1 cellular context compared by ENCODE assay signal in the genomic region with DNA sequence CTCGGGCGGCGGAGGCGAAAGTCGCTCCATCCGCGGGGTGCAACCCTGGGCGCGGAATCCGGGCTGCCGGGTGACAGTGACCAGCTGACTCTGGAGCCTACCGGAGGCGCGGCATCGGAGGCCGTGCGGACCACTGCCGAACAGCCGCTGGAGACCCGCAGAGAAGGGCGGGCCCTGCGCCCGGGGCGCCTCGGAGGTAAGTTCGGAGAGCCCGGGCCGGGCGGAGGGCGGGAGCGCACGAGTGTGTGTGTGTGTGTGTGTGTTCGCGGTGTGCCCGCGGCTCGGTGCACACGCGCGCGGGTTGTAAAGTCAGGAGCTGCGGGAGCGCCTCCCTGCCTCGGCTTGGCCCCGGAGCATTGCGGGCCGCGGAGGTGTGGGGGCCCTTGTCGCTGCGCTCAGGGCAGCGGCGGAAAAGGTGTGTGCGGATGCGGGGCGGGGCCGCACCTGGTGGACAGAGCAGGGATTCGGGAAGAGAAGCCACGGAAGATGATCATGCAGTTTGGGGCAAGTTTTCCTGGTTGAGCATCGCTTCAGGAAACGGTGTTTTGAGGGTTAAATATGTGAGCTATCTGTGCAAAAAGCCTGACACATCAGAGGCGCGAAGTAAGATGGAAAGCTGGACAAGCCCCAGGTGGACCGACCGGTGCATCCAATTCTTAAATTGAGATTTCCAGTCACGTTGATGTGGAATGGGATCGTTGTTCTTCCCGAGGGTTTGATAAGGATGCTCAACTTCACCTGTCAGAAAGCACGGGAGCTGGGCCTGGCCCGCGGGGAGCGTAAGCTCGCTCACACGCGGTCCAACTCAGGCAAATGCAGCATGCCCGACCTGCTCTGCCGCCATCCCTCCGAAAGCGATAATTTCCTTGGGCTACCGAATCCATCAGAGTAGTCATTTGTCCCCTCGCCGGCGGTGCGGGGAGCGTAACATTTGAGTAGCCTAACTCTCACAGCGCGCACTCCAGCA.
TF ChIP-seq lines count a peak whose summit lies in the region.

No MANE protein-coding gene starts in this region.

TF ChIP-seq in HepG2, 621 proteins besides CTCF, POLR2A, EP300 and RAD21:
- TF ChIP-seq, protein P1, sequence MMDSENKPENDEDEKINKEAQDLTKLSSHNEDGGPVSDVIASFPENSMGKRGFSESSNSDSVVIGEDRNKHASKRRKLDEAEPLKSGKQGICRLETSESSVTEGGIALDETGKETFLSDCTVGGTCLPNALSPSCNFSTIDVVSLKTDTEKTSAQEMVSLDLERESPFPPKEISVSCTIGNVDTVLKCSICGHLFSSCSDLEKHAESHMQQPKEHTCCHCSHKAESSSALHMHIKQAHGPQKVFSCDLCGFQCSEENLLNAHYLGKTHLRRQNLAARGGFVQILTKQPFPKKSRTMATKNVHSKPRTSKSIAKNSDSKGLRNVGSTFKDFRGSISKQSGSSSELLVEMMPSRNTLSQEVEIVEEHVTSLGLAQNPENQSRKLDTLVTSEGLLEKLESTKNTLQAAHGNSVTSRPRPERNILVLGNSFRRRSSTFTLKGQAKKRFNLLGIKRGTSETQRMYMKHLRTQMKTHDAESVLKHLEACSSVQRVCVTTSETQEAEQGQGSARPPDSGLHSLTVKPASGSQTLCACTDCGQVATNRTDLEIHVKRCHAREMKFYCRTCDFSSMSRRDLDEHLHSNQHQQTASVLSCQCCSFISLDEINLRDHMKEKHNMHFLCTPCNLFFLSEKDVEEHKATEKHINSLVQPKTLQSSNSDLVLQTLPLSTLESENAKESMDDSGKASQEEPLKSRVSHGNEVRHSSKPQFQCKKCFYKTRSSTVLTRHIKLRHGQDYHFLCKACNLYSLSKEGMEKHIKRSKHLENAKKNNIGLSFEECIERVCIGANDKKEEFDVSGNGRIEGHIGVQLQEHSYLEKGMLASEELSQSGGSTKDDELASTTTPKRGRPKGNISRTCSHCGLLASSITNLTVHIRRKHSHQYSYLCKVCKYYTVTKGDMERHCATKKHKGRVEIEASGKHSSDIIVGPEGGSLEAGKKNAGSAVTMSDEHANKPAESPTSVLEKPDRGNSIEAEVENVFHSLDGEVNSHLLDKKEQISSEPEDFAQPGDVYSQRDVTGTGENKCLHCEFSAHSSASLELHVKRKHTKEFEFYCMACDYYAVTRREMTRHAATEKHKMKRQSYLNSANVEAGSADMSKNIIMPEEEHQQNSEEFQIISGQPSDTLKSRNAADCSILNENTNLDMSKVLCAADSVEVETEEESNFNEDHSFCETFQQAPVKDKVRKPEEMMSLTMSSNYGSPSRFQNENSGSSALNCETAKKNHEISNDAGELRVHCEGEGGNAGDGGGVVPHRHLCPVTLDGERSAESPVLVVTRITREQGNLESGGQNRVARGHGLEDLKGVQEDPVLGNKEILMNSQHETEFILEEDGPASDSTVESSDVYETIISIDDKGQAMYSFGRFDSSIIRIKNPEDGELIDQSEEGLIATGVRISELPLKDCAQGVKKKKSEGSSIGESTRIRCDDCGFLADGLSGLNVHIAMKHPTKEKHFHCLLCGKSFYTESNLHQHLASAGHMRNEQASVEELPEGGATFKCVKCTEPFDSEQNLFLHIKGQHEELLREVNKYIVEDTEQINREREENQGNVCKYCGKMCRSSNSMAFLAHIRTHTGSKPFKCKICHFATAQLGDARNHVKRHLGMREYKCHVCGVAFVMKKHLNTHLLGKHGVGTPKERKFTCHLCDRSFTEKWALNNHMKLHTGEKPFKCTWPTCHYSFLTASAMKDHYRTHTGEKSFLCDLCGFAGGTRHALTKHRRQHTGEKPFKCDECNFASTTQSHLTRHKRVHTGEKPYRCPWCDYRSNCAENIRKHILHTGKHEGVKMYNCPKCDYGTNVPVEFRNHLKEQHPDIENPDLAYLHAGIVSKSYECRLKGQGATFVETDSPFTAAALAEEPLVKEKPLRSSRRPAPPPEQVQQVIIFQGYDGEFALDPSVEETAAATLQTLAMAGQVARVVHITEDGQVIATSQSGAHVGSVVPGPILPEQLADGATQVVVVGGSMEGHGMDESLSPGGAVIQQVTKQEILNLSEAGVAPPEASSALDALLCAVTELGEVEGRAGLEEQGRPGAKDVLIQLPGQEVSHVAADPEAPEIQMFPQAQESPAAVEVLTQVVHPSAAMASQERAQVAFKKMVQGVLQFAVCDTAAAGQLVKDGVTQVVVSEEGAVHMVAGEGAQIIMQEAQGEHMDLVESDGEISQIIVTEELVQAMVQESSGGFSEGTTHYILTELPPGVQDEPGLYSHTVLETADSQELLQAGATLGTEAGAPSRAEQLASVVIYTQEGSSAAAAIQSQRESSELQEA (CRISPR knock-in tag; IDR thresholded peaks at IDR 0.05; ENCODE audit: not compliant biosample characterization): no peak
- TF ChIP-seq ZNF430 (CRISPR knock-in tag; IDR thresholded peaks at IDR 0.05) (no peak), ZFAT (CRISPR knock-in tag; conservative IDR thresholded peaks at IDR 0.05) (no peak), ZSCAN30 (CRISPR knock-in tag; IDR thresholded peaks at IDR 0.05) (no peak), GLI4 (CRISPR knock-in tag; IDR thresholded peaks at IDR 0.05; ENCODE audit: borderline replicate concordance) (no peak), ZNF101 (CRISPR knock-in tag; IDR thresholded peaks at IDR 0.05; ENCODE audit: borderline replicate concordance, low read depth) (no peak), FOXO1 (CRISPR knock-in tag; IDR thresholded peaks at IDR 0.05) (no peak), HNRNPLL (IDR thresholded peaks at IDR 0.05; ENCODE audit: low read depth, low read length, poor library complexity, severe bottlenecking) (no peak), MTF2 (CRISPR knock-in tag; IDR thresholded peaks at IDR 0.05; ENCODE audit: borderline replicate concordance) (peak; percentile 85; the same call in 1 of the 2 replicates), RBM22 (optimal IDR thresholded peaks at IDR 0.05; ENCODE audit: low read length) (no peak)
- TF ChIP-seq, protein P2, sequence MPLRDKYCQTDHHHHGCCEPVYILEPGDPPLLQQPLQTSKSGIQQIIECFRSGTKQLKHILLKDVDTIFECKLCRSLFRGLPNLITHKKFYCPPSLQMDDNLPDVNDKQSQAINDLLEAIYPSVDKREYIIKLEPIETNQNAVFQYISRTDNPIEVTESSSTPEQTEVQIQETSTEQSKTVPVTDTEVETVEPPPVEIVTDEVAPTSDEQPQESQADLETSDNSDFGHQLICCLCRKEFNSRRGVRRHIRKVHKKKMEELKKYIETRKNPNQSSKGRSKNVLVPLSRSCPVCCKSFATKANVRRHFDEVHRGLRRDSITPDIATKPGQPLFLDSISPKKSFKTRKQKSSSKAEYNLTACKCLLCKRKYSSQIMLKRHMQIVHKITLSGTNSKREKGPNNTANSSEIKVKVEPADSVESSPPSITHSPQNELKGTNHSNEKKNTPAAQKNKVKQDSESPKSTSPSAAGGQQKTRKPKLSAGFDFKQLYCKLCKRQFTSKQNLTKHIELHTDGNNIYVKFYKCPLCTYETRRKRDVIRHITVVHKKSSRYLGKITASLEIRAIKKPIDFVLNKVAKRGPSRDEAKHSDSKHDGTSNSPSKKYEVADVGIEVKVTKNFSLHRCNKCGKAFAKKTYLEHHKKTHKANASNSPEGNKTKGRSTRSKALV (CRISPR knock-in tag; IDR thresholded peaks at IDR 0.05): peak; percentile 19; the same call in 1 of the 2 replicates
- TF ChIP-seq, protein P3, sequence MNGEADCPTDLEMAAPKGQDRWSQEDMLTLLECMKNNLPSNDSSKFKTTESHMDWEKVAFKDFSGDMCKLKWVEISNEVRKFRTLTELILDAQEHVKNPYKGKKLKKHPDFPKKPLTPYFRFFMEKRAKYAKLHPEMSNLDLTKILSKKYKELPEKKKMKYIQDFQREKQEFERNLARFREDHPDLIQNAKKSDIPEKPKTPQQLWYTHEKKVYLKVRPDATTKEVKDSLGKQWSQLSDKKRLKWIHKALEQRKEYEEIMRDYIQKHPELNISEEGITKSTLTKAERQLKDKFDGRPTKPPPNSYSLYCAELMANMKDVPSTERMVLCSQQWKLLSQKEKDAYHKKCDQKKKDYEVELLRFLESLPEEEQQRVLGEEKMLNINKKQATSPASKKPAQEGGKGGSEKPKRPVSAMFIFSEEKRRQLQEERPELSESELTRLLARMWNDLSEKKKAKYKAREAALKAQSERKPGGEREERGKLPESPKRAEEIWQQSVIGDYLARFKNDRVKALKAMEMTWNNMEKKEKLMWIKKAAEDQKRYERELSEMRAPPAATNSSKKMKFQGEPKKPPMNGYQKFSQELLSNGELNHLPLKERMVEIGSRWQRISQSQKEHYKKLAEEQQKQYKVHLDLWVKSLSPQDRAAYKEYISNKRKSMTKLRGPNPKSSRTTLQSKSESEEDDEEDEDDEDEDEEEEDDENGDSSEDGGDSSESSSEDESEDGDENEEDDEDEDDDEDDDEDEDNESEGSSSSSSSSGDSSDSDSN (CRISPR knock-in tag; IDR thresholded peaks at IDR 0.05): 0 out of 2 replicates have a peak, but pooled peaks have one; percentile 1
- TF ChIP-seq, protein P4, sequence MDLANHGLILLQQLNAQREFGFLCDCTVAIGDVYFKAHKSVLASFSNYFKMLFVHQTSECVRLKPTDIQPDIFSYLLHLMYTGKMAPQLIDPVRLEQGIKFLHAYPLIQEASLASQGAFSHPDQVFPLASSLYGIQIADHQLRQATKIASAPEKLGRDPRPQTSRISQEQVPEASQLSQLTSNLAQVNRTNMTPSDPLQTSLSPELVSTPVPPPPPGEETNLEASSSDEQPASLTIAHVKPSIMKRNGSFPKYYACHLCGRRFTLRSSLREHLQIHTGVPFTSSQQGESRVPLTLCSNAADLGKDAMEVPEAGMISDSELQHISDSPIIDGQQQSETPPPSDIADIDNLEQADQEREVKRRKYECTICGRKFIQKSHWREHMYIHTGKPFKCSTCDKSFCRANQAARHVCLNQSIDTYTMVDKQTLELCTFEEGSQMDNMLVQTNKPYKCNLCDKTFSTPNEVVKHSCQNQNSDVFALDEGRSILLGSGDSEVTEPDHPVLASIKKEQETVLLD (CRISPR knock-in tag; IDR thresholded peaks at IDR 0.05; ENCODE audit: low read depth): no peak
- TF ChIP-seq, protein P5, sequence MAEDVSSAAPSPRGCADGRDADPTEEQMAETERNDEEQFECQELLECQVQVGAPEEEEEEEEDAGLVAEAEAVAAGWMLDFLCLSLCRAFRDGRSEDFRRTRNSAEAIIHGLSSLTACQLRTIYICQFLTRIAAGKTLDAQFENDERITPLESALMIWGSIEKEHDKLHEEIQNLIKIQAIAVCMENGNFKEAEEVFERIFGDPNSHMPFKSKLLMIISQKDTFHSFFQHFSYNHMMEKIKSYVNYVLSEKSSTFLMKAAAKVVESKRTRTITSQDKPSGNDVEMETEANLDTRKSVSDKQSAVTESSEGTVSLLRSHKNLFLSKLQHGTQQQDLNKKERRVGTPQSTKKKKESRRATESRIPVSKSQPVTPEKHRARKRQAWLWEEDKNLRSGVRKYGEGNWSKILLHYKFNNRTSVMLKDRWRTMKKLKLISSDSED (CRISPR knock-in tag; IDR thresholded peaks at IDR 0.05): no peak
